In the genomic region with DNA sequence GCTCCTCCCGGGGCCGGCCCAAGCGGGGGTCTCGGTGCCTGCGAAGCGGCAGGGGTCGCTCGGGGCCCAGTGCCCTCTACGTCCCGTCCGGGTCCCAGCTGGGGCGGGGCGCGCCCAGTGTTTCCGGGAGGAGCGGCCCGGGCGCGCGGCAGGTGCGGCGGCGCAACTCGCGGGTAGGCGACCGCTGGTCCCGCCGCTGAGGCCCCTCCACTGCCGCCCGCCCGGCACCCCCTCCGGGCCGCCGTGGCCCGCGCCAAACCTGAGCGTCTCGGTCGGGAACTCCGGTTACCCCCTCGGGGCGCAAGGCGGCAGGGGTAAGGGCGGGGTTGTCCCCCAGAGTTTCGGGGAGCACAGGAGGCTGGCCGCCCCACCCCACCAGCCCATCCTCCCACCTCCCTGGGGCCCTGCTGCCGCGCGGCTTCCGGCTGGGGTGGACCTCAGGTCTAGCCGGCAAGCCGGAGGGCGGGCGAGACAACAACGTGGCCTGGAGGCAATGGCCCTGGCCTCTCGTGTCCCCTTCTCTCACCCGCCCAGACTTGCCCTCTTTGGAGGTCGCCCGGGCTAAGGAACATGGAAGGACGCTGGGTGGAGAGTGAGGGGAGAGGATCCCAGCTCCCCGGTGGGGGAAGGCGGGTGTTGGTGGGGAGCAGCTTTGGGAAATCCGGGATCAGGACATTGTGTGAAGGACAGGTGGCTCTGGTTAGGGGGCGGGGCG, we compare ENCODE assay signal across 1 cellular context.
TF ChIP-seq lines count a peak whose summit lies in the region.

No MANE protein-coding gene starts in this region.

TF ChIP-seq in WTC11, 78 proteins besides CTCF, POLR2A, EP300 and RAD21 (continued from another document and continues in another):
- TF ChIP-seq ZSCAN18 (CRISPR knock-in tag; IDR thresholded peaks at IDR 0.05) (no peak), NFYB (CRISPR knock-in tag; conservative IDR thresholded peaks at IDR 0.05; ENCODE audit: low read depth) (no peak), ZNF121 (CRISPR knock-in tag; IDR thresholded peaks at IDR 0.05) (no peak), PRRX2 (CRISPR knock-in tag; IDR thresholded peaks at IDR 0.05) (no peak), JUN (CRISPR knock-in tag; IDR thresholded peaks at IDR 0.05) (no peak), TEAD1 (CRISPR knock-in tag; IDR thresholded peaks at IDR 0.05) (no peak), AFF4 (CRISPR knock-in tag; IDR thresholded peaks at IDR 0.05; ENCODE audit: borderline replicate concordance) (no peak), IRF1 (CRISPR knock-in tag; IDR thresholded peaks at IDR 0.05) (no peak), E2F5 (CRISPR knock-in tag; IDR thresholded peaks at IDR 0.05) (peak; percentile 39; the same call in 1 of the 2 replicates), ETV6 (CRISPR knock-in tag; IDR thresholded peaks at IDR 0.05) (peak; percentile 73; the same call in 1 of the 2 replicates), ZNF138 (CRISPR knock-in tag; conservative IDR thresholded peaks at IDR 0.05) (no peak), ZNF396 (CRISPR knock-in tag; IDR thresholded peaks at IDR 0.05; ENCODE audit: borderline replicate concordance) (no peak), SMAD4 (CRISPR knock-in tag; IDR thresholded peaks at IDR 0.05) (no peak), ZNF232 (CRISPR knock-in tag; IDR thresholded peaks at IDR 0.05) (no peak), NR2C2 (CRISPR knock-in tag; IDR thresholded peaks at IDR 0.05) (no peak), SMAD3 (CRISPR knock-in tag; IDR thresholded peaks at IDR 0.05; ENCODE audit: borderline replicate concordance) (peak; percentile 68; the same call in 1 of the 2 replicates), NR1H2 (CRISPR knock-in tag; IDR thresholded peaks at IDR 0.05) (no peak), OVOL2 (CRISPR knock-in tag; IDR thresholded peaks at IDR 0.05; ENCODE audit: borderline replicate concordance) (no peak), GTF2I (CRISPR knock-in tag; conservative IDR thresholded peaks at IDR 0.05) (no peak), ZNF423 (CRISPR knock-in tag; IDR thresholded peaks at IDR 0.05) (no peak), HMGA2 (CRISPR knock-in tag; IDR thresholded peaks at IDR 0.05) (no peak), SOX15 (CRISPR knock-in tag; IDR thresholded peaks at IDR 0.05) (no peak), ZNF317 (CRISPR knock-in tag; IDR thresholded peaks at IDR 0.05; ENCODE audit: borderline replicate concordance, low read depth) (no peak), ZNF671 (CRISPR knock-in tag; IDR thresholded peaks at IDR 0.05) (no peak), FOXP1 (CRISPR knock-in tag; IDR thresholded peaks at IDR 0.05; ENCODE audit: borderline replicate concordance) (no peak; the same call in 1 of the 2 replicates), E2F4 (CRISPR knock-in tag; IDR thresholded peaks at IDR 0.05; ENCODE audit: borderline replicate concordance, low read depth) (no peak), FOXJ3 (CRISPR knock-in tag; IDR thresholded peaks at IDR 0.05; ENCODE audit: borderline replicate concordance) (no peak), ZMAT4 (CRISPR knock-in tag; IDR thresholded peaks at IDR 0.05) (no peak), ARID4B (CRISPR knock-in tag; IDR thresholded peaks at IDR 0.05; ENCODE audit: borderline replicate concordance) (no peak)
- TF ChIP-seq, protein P1, sequence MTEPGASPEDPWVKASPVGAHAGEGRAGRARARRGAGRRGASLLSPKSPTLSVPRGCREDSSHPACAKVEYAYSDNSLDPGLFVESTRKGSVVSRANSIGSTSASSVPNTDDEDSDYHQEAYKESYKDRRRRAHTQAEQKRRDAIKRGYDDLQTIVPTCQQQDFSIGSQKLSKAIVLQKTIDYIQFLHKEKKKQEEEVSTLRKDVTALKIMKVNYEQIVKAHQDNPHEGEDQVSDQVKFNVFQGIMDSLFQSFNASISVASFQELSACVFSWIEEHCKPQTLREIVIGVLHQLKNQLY (CRISPR knock-in tag; IDR thresholded peaks at IDR 0.05): no peak
- TF ChIP-seq, protein P2, sequence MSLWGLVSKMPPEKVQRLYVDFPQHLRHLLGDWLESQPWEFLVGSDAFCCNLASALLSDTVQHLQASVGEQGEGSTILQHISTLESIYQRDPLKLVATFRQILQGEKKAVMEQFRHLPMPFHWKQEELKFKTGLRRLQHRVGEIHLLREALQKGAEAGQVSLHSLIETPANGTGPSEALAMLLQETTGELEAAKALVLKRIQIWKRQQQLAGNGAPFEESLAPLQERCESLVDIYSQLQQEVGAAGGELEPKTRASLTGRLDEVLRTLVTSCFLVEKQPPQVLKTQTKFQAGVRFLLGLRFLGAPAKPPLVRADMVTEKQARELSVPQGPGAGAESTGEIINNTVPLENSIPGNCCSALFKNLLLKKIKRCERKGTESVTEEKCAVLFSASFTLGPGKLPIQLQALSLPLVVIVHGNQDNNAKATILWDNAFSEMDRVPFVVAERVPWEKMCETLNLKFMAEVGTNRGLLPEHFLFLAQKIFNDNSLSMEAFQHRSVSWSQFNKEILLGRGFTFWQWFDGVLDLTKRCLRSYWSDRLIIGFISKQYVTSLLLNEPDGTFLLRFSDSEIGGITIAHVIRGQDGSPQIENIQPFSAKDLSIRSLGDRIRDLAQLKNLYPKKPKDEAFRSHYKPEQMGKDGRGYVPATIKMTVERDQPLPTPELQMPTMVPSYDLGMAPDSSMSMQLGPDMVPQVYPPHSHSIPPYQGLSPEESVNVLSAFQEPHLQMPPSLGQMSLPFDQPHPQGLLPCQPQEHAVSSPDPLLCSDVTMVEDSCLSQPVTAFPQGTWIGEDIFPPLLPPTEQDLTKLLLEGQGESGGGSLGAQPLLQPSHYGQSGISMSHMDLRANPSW (CRISPR knock-in tag; conservative IDR thresholded peaks at IDR 0.05; ENCODE audit: low read depth): no peak
- TF ChIP-seq, protein P3, sequence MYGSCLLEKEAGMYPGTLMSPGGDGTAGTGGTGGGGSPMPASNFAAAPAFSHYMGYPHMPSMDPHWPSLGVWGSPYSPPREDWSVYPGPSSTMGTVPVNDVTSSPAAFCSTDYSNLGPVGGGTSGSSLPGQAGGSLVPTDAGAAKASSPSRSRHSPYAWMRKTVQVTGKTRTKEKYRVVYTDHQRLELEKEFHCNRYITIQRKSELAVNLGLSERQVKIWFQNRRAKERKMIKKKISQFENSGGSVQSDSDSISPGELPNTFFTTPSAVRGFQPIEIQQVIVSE (CRISPR knock-in tag; IDR thresholded peaks at IDR 0.05; ENCODE audit: borderline replicate concordance): no peak
- TF ChIP-seq, protein P4, sequence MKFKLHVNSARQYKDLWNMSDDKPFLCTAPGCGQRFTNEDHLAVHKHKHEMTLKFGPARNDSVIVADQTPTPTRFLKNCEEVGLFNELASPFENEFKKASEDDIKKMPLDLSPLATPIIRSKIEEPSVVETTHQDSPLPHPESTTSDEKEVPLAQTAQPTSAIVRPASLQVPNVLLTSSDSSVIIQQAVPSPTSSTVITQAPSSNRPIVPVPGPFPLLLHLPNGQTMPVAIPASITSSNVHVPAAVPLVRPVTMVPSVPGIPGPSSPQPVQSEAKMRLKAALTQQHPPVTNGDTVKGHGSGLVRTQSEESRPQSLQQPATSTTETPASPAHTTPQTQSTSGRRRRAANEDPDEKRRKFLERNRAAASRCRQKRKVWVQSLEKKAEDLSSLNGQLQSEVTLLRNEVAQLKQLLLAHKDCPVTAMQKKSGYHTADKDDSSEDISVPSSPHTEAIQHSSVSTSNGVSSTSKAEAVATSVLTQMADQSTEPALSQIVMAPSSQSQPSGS (CRISPR knock-in tag; IDR thresholded peaks at IDR 0.05; ENCODE audit: borderline replicate concordance, low read depth): no peak
- TF ChIP-seq, protein P5, sequence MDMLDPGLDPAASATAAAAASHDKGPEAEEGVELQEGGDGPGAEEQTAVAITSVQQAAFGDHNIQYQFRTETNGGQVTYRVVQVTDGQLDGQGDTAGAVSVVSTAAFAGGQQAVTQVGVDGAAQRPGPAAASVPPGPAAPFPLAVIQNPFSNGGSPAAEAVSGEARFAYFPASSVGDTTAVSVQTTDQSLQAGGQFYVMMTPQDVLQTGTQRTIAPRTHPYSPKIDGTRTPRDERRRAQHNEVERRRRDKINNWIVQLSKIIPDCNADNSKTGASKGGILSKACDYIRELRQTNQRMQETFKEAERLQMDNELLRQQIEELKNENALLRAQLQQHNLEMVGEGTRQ (CRISPR knock-in tag; IDR thresholded peaks at IDR 0.05): peak; percentile 42; the same call in 1 of the 2 replicates
